ENCODE assay signal across 1 cellular context in the genomic region with DNA sequence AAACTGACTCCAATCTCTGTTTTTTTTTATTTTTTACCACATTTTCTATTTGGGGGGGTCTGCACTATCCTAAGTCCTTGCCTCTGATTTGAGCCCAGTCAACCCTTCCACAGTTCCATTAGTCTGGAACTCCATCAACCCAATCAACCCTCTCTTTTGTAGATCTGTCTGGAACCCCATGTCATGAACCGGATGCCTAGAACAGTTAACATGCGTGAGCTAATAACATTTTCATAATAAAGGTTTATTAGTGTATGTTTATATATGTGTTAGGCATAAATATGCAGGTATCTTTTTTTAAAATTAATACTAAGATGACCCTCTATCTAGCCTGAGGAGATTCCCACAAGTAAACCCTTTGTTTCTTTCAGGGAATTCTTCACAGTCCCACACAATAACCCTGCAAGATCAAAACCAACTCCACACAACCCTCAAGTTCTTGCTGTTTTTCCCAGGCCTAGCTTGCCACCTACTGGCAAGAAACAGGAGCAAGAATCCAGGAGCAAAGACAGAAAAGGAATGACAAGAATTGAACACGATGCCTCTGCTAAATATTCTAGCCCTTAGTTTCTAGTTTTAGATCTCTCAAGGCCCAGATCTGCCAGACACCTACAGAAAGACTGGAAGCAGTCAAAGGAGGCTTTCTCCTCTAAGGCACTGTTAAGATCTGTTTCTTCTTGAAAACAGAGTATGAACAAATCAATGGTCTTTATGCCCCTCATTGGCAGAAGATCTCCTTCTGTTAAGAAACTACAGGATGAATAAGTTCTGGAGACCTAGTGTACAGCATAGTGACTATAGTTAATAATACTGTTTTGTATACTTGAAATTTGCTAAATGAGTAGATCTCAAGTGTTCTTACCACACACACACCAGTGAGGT.
TF ChIP-seq lines count a peak whose summit lies in the region.

No MANE protein-coding gene starts in this region.

TF ChIP-seq in GM12878, 131 proteins besides CTCF, POLR2A, EP300 and RAD21 (continued from another document):
- TF ChIP-seq, protein P1, sequence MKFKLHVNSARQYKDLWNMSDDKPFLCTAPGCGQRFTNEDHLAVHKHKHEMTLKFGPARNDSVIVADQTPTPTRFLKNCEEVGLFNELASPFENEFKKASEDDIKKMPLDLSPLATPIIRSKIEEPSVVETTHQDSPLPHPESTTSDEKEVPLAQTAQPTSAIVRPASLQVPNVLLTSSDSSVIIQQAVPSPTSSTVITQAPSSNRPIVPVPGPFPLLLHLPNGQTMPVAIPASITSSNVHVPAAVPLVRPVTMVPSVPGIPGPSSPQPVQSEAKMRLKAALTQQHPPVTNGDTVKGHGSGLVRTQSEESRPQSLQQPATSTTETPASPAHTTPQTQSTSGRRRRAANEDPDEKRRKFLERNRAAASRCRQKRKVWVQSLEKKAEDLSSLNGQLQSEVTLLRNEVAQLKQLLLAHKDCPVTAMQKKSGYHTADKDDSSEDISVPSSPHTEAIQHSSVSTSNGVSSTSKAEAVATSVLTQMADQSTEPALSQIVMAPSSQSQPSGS (IDR thresholded peaks at IDR 0.05; ENCODE audit: low read length): 0 out of 2 replicates have a peak, but pooled peaks have one; percentile 0
